Comparison of ENCODE assay signal across 23 cellular contexts in the genomic region with DNA sequence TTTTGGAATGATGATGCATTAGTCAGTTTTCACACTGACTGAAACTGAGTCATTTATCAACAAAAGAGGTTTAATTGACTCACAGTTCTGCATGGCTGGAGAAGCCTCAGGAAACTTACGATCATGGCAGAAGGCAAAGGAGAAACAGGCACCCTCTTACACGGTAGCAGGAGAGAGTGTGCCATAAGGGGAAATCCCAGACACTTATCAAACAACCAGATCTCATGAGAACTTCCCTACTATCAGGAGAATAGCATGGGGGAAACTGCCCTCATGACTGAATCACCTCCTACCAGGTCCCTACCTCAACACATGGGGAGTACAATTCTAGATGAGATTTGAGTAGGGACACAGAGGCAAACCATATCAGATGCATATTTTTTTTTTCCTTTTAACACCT.
DNase-seq lines count a peak whose midpoint lies in the region; ATAC-seq, FAIRE-seq and TF ChIP-seq lines count a peak whose summit lies in the region.
"Had no signal": no experiment of that assay in that cellular context is flagged by ENCODE, and none has a peak within 500 bp of the region (broad histone marks: within the 10 kb centered on the region; RNA-seq: fewer than 3 reads in every experiment).

No MANE protein-coding gene starts in this region.

- dilution Hi-C loops in mammary epithelial cell (cut with HindIII; ENCODE audit: low sequenced_read_pairs) = no loop called here

- no TSS peak for BruUV-seq in mammary epithelial cell (replicated peaks; lab: Mats Ljungman, UMichigan)

- H4K20me1 ChIP-seq in mammary epithelial cell (ENCODE audit: insufficient read depth, low read length) = no peaks in the 10 kb centered on the region

- H3K9me3 ChIP-seq in mammary epithelial cell (replicated peaks; ENCODE audit: insufficient read depth, low read length) (no peaks in the 10 kb centered on the region), breast epithelium (no peaks in the 10 kb centered on the region)

- in situ Hi-C loops in mammary epithelial cell (cut with MboI; ENCODE audit: low sequenced_read_pairs in 2 of 2) = no loop called here

- DNase-seq in mammary epithelial cell = peak; percentile 19
- DNase-seq in breast epithelium (ENCODE audit: low spot score in 2 of 2) = no peak
- DNase-seq in RCC 7860 (ENCODE audit: low spot score) = peak; percentile 60
- DNase-seq in kidney epithelial cell (ENCODE audit: low read depth) = peak; percentile 16
- no peak for DNase-seq in head of caudate nucleus
- DNase-seq in HuH-7 (ENCODE audit: low spot score) = no peak
- DNase-seq: DMS79 treated with DMSO at 0.1 percent for 48 hours, KBM-7, NCI-H1092, NCI-H1436, NCI-H187 treated with DMSO at 0.1 percent for 48 hours, NCI-H2107, NCI-H446 treated with DMSO at 0.1 percent for 48 hours, NCI-H526 treated with DMSO at 0.1 percent for 48 hours, SHP77 treated with DMSO at 0.1 percent for 48 hours, SW 1271 had no signal

- H3K79me2 ChIP-seq in mammary epithelial cell (ENCODE audit: insufficient read depth, low read length) = no peaks in the 10 kb centered on the region

- CTCF ChIA-PET in mammary epithelial cell (lab: Charles Lee; ENCODE audit: low non-redundant PET) = no interaction called here

- WGBS in mammary epithelial cell (ENCODE audit: low coverage, missing lambda C conversion rate) = 69% methylated on average over 2 of the region's 2 CpGs

- no peak overlapping the region for H3K27ac ChIP-seq in mammary epithelial cell (ENCODE audit: insufficient read depth, low read depth, low read length)
- H3K27ac ChIP-seq in breast epithelium = no peak overlapping the region
- H3K27ac ChIP-seq: HL-60, SK-N-MC had no signal

- no peak overlapping the region for H2AFZ ChIP-seq in mammary epithelial cell (ENCODE audit: low read depth, low read length)

- H3K4me2 ChIP-seq in mammary epithelial cell (ENCODE audit: insufficient read depth, low read depth, low read length) = no peak overlapping the region

- H3K27me3 ChIP-seq in mammary epithelial cell (ENCODE audit: insufficient read depth, low read length) = no peaks in the 10 kb centered on the region
- no peaks in the 10 kb centered on the region for H3K27me3 ChIP-seq in breast epithelium
- no peaks in the 10 kb centered on the region for H3K27me3 ChIP-seq in kidney epithelial cell (ENCODE audit: control insufficient read depth, insufficient read depth, low read length)

- TF ChIP-seq POLR2A in breast epithelium (IDR thresholded peaks at IDR 0.05) = no peak

- H3K4me3 ChIP-seq in mammary epithelial cell (replicated peaks in 1 of 3; ENCODE audit: insufficient read depth in 1 of 3, low read depth in 2 of 3, low read length in 3 of 3) (no peak overlapping the region), breast epithelium (no peak overlapping the region), kidney epithelial cell (ENCODE audit: low read depth, low read length) (no peak overlapping the region)
- H3K4me3 ChIP-seq: SK-N-MC had no signal

- TF ChIP-seq CTCF in mammary epithelial cell (conservative IDR thresholded peaks at IDR 0.05 in 1 of 2, IDR thresholded peaks at IDR 0.05 in 1 of 2; ENCODE audit: extremely low read depth in 1 of 2, insufficient read depth in 1 of 2, low read depth in 1 of 2, low read length in 2 of 2) (no peak), breast epithelium (IDR thresholded peaks at IDR 0.05) (no peak), kidney epithelial cell (IDR thresholded peaks at IDR 0.05; ENCODE audit: insufficient read depth, low read length, poor library complexity, severe bottlenecking) (no peak)

- no peaks in the 10 kb centered on the region for H3K4me1 ChIP-seq in mammary epithelial cell (ENCODE audit: insufficient read depth, low read length)
- no peaks in the 10 kb centered on the region for H3K4me1 ChIP-seq in breast epithelium

- H3K36me3 ChIP-seq in mammary epithelial cell (ENCODE audit: insufficient read depth, low read length) (no peaks in the 10 kb centered on the region), breast epithelium (no peaks in the 10 kb centered on the region), kidney epithelial cell (ENCODE audit: control insufficient read depth, insufficient read depth, low read length) (no peaks in the 10 kb centered on the region)

- ATAC-seq in HG03469 (IDR thresholded peaks at IDR 0.05; ENCODE audit: unreplicated experiment) = no peak
- ATAC-seq: HepG2 had no signal

- H3K9ac ChIP-seq in mammary epithelial cell (ENCODE audit: insufficient read depth, low read length) = no peak overlapping the region

- FAIRE-seq in RCC 7860 (lab: Jason Lieb, UNC) = peak; percentile 63
- FAIRE-seq: D721Med, GM18507, H54, HepG2 had no signal

- intact Hi-C loops in mammary epithelial cell (cut with micrococcal nuclease) = no loop called here
- intact Hi-C loops in breast epithelium (cut with DNase I; ENCODE audit: low total_unique reads) = no loop called here
- intact Hi-C loops in head of caudate nucleus (cut with DNase I) = no loop called here

Comparison
In these comparisons a context has a peak if more than half of its experiments do, and no peak if none do; other contexts are left out.
1. DNase-seq: peak in mammary epithelial cell (single experiment), RCC 7860 (single experiment) and kidney epithelial cell (single experiment); none in breast epithelium (0 of 2), head of caudate nucleus (0 of 42) and HuH-7 (single experiment).